11 cellular contexts compared by ENCODE assay signal in the genomic region with DNA sequence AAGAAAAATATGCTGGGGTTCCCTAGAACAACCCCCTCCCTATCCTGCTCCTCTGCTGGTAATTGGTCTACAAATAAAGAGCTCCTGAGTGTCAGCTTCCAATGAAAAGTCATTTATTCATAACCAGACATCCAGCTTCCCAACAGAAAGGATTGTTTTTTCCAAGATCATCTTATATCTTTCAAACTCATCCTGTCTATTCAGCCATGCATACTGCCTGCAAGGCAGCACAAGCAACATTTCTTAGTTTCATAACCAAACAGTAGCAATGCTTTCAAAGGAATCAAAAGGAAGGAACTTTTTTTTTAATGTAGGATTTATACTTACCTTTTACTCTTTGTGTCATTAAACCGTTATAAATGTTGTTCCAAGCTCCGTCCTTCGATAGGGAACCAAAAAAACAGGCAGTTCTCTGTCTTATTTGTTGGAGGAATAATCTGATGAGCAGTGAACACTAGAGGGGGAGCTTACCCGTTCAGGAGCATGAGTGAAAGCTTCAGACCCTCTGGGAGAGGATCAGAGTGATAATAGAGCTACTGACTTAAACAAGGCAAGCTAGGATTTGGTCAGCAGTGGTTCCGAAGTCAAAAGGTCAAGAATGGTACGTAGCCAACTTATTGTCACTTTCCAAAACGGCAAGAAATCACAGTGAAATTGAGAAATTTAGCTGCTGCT.
A peak's percentile ranks its signal among the peaks of the same experiment; 100 is the strongest.
DNase-seq lines count a peak whose midpoint lies in the region; FAIRE-seq and TF ChIP-seq lines count a peak whose summit lies in the region.
"Had no signal": no experiment of that assay in that cellular context is flagged by ENCODE, and none has a peak within 500 bp of the region (broad histone marks: within the 10 kb centered on the region; RNA-seq: fewer than 3 reads in every experiment).

No MANE protein-coding gene starts in this region.

- H3K36me3 ChIP-seq in SK-N-SH (replicated peaks in 1 of 2; ENCODE audit: control insufficient read depth in 1 of 2, insufficient read depth in 2 of 2, low read length in 1 of 2) (no peaks in the 10 kb centered on the region), hepatocyte (replicated peaks; ENCODE audit: insufficient read depth, low read depth) (no peaks in the 10 kb centered on the region)
- H3K36me3 ChIP-seq: SJSA1 had no signal

- H3K4me3 ChIP-seq in SK-N-SH (ENCODE audit: low read depth in 2 of 2, low read length in 1 of 2) (no peak overlapping the region), hepatocyte (no peak overlapping the region)
- H3K4me3 ChIP-seq: SJSA1 had no signal

- H3K9ac ChIP-seq in SK-N-SH: no peak overlapping the region

- no peaks in the 10 kb centered on the region for H3K27me3 ChIP-seq in SK-N-SH (ENCODE audit: insufficient read depth)
- H3K27me3 ChIP-seq in hepatocyte: no peaks in the 10 kb centered on the region
- H3K27me3 ChIP-seq: SJSA1 had no signal

- POLR2A ChIA-PET in SK-N-SH (lab: Yijun Ruan, JAX): no interaction called here

- no peak for TF ChIP-seq EP300 in SK-N-SH (IDR thresholded peaks at IDR 0.05; ENCODE audit: borderline replicate concordance in 1 of 2, low read depth in 1 of 2, low read length in 1 of 2)

- FAIRE-seq in GM19239 (lab: Jason Lieb, UNC): no peak

- peak; percentile 72 for TF ChIP-seq RAD21 in SK-N-SH (IDR thresholded peaks at IDR 0.05; ENCODE audit: low read length)

- H3K9me3 ChIP-seq in SK-N-SH: no peaks in the 10 kb centered on the region
- no peaks in the 10 kb centered on the region for H3K9me3 ChIP-seq in hepatocyte (ENCODE audit: low read depth)
- H3K9me3 ChIP-seq: SJSA1 had no signal

- no peaks in the 10 kb centered on the region for H3F3A ChIP-seq in SK-N-SH (replicated peaks; ENCODE audit: insufficient read depth)

- TF ChIP-seq CTCF in SK-N-SH (IDR thresholded peaks at IDR 0.05) (peak; percentile 47), hepatocyte (IDR thresholded peaks at IDR 0.05; ENCODE audit: poor library complexity) (peak; percentile 62)

- H4K20me1 ChIP-seq in SK-N-SH (ENCODE audit: insufficient read depth) (no peaks in the 10 kb centered on the region), hepatocyte (ENCODE audit: insufficient read depth, poor library complexity, severe bottlenecking) (no peaks in the 10 kb centered on the region)

- H3K27ac ChIP-seq in SK-N-SH (ENCODE audit: low read depth in 2 of 2, low read length in 1 of 2) (peak overlapping the region in 1 of 2 experiments; percentile 58; a peak in 2 of 4 replicates), hepatocyte (no peak overlapping the region)
- H3K27ac ChIP-seq: SJSA1 had no signal

- 53% methylated on average over 7 of the region's 7 CpGs for WGBS in SK-N-SH (ENCODE audit: low lambda C conversion rate)
- WGBS in hepatocyte (ENCODE audit: low lambda C conversion rate, missing lambda C conversion rate): 33% methylated on average over 7 of the region's 7 CpGs

- CTCF ChIA-PET in SK-N-SH (lab: Yijun Ruan, JAX): interaction anchor here (0.7 to 1.9 kb wide), 9 partner anchors 9 to 1113 kb away, joined by 3 to 12 read pairs (median 4); no protein-coding TSS in a partner anchor

- H3K79me2 ChIP-seq in SK-N-SH (ENCODE audit: insufficient read depth): no peaks in the 10 kb centered on the region
- H3K79me2 ChIP-seq in hepatocyte: no peaks in the 10 kb centered on the region

- H3K4me1 ChIP-seq in SK-N-SH (ENCODE audit: control insufficient read depth in 1 of 2, insufficient read depth in 2 of 2, low read depth in 1 of 2, low read length in 1 of 2): peaks cover 0 to 4% of the 10 kb centered on the region in 2 experiments; a peak in 2 of 4 replicates
- no peaks in the 10 kb centered on the region for H3K4me1 ChIP-seq in hepatocyte (ENCODE audit: insufficient read depth)
- H3K4me1 ChIP-seq: SJSA1 had no signal

- no peak overlapping the region for H3K4me2 ChIP-seq in SK-N-SH
- peak overlapping the region; percentile 28 for H3K4me2 ChIP-seq in hepatocyte

- H2AFZ ChIP-seq in SK-N-SH (ENCODE audit: low read depth): peak overlapping the region; percentile 49; the same call in 1 of the 2 replicates
- no peak overlapping the region for H2AFZ ChIP-seq in hepatocyte

- DNase-seq in NCI-H1092 treated with DMSO at 0.1 percent for 48 hours (lab: John Stamatoyannopoulos, UW): peak; percentile 76
- no peak for DNase-seq in NCI-H1092 (lab: John Stamatoyannopoulos, UW)
- peak; percentile 66 for DNase-seq in SK-N-SH
- peak; percentile 30 for DNase-seq in hepatocyte (ENCODE audit: low spot score)
- peak; percentile 80 for DNase-seq in superior temporal gyrus (ENCODE audit: extremely low spot score)
- DNase-seq in stimulated activated CD4-positive, alpha-beta T cell treated with anti-CD3 and anti-CD28 coated beads, Interleukin-2, amount 100 ng/mL, for 48 hours: no peak
- no peak for DNase-seq in GM19239 (ENCODE audit: insufficient read length, low spot score)
- DNase-seq in stimulated activated CD4-positive, alpha-beta T cell treated with anti-CD3 and anti-CD28 coated beads, Interleukin-4, amount 100 ng/mL, for 1 hour: no peak
- DNase-seq: AML-193, GOT3 had no signal

- no peaks in the 10 kb centered on the region for H3K9me2 ChIP-seq in SK-N-SH
- no peaks in the 10 kb centered on the region for H3K9me2 ChIP-seq in hepatocyte (replicated peaks; ENCODE audit: insufficient read depth)

TF ChIP-seq in SK-N-SH, 30 proteins besides CTCF, POLR2A, EP300 and RAD21:
- no peak for TF ChIP-seq FOXM1 (IDR thresholded peaks at IDR 0.05; ENCODE audit: low read depth)
- peak; percentile 42 for TF ChIP-seq SMC3 (IDR thresholded peaks at IDR 0.05; ENCODE audit: low read depth, low read length)

Comparison
In these comparisons a context has a peak if more than half of its experiments do, and no peak if none do; other contexts are left out.
1. DNase-seq: peak in NCI-H1092 treated with DMSO at 0.1 percent for 48 hours (single experiment), SK-N-SH (single experiment), hepatocyte (single experiment) and superior temporal gyrus (single experiment); none in NCI-H1092 (single experiment), stimulated activated CD4-positive, alpha-beta T cell treated with anti-CD3 and anti-CD28 coated beads, Interleukin-2, amount 100 ng/mL, for 48 hours (0 of 2), GM19239 (single experiment) and stimulated activated CD4-positive, alpha-beta T cell treated with anti-CD3 and anti-CD28 coated beads, Interleukin-4, amount 100 ng/mL, for 1 hour (single experiment).